10 cellular contexts compared by ENCODE assay signal in the genomic region with DNA sequence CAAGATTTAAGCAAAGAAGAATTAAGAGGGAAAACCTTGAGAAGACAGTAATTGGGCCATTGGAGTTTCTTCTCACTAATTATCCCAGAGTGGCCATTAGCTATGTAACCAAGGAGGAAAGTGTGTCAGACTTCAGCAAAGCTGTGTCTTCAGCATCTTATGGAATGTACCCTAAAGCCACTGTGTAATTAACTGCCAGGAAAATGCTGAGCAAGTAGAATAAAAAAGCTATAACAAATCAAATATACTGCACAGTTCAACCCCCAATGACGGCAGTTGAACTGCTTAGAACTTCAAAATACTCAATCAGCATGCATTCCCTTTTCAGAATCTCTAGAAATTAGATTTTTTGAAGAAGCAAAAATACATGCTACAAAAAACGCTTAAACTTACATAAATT.
"Had no signal": no experiment of that assay in that cellular context is flagged by ENCODE, and none has a peak within 500 bp of the region (broad histone marks: within the 10 kb centered on the region; RNA-seq: fewer than 3 reads in every experiment).

No MANE protein-coding gene starts in this region.

- H3K9me3 ChIP-seq: HAP-1 had no signal

- ATAC-seq: GM23338, HCT116 had no signal

- H3K4me3 ChIP-seq: GM23338, HAP-1 had no signal

- H3K27ac ChIP-seq: HL-60, KMS-11 had no signal

- H2AFZ ChIP-seq: GM23338 had no signal

- H3K4me2 ChIP-seq: GM23338, KMS-11 had no signal

- H3K27ac Mint-ChIP-seq: GM23338, HFFc6, IgD-negative memory B cell had no signal

- H3K4me3 Mint-ChIP-seq: GM23338, HFFc6, IgD-negative memory B cell had no signal

- FAIRE-seq: H1, H54 had no signal

- DNase-seq: HFFc6, KBM-7 had no signal

- H3K36me3 Mint-ChIP-seq: IgD-negative memory B cell had no signal

- H3K36me3 ChIP-seq: HAP-1 had no signal

- H3K9ac ChIP-seq: KMS-11 had no signal

- H3K9me3 Mint-ChIP-seq: GM23338, HFFc6, IgD-negative memory B cell had no signal
